Comparison of ENCODE assay signal across 9 cellular contexts in genomic region chr11:13339196-13340153, GRCh38.
A peak's percentile ranks its signal among the peaks of the same experiment; 100 is the strongest.
DNase-seq lines count a peak whose midpoint lies in the region; ATAC-seq and TF ChIP-seq lines count a peak whose summit lies in the region.
"Had no signal": no experiment of that assay in that cellular context is flagged by ENCODE, and none has a peak within 500 bp of the region (broad histone marks: within the 10 kb centered on the region; RNA-seq: fewer than 3 reads in every experiment).

No MANE protein-coding gene starts in this region.

- H3K4me1 ChIP-seq in CD4-positive, CD25-positive, alpha-beta regulatory T cell (ENCODE audit: control insufficient read depth, insufficient read depth, low read length, poor library complexity, severe bottlenecking), result peaks cover 35% of the 10 kb centered on the region

- TF ChIP-seq POLR2A in lower leg skin (IDR thresholded peaks at IDR 0.05), result no peak

- no peaks in the 10 kb centered on the region for H3K27me3 Mint-ChIP-seq in CD4-positive, CD25-positive, alpha-beta regulatory T cell
- no peaks in the 10 kb centered on the region for H3K27me3 Mint-ChIP-seq in activated naive CD8-positive, alpha-beta T cell treated with anti-CD3 and anti-CD28 coated beads, Interleukin-2, amount 10 ng/mL, durations not matched to agents 7 days and 5 days

- no peak overlapping the region for H3K4me3 ChIP-seq in CD4-positive, CD25-positive, alpha-beta regulatory T cell (ENCODE audit: low read depth, low read length)
- H3K4me3 ChIP-seq in kidney epithelial cell (ENCODE audit: low read depth, low read length), result no peak overlapping the region
- no peak overlapping the region for H3K4me3 ChIP-seq in lower leg skin (ENCODE audit: low read depth, poor library complexity, severe bottlenecking)

- peak overlapping the region in 3 of 4 donors; percentile 26 to 65 (median 39) for H3K4me3 Mint-ChIP-seq in CD4-positive, CD25-positive, alpha-beta regulatory T cell
- H3K4me3 Mint-ChIP-seq in activated naive CD8-positive, alpha-beta T cell treated with anti-CD3 and anti-CD28 coated beads, Interleukin-2, amount 10 ng/mL, durations not matched to agents 7 days and 5 days, result peak overlapping the region; percentile 78

- TF ChIP-seq CTCF in kidney epithelial cell (IDR thresholded peaks at IDR 0.05; ENCODE audit: insufficient read depth, low read length, poor library complexity, severe bottlenecking), result no peak
- no peak for TF ChIP-seq CTCF in lower leg skin (IDR thresholded peaks at IDR 0.05)

- H3K9me3 Mint-ChIP-seq in CD4-positive, CD25-positive, alpha-beta regulatory T cell, result no peaks in the 10 kb centered on the region
- H3K9me3 Mint-ChIP-seq in activated naive CD8-positive, alpha-beta T cell treated with anti-CD3 and anti-CD28 coated beads, Interleukin-2, amount 10 ng/mL, durations not matched to agents 7 days and 5 days, result no peaks in the 10 kb centered on the region

- DNase-seq in CD4-positive, CD25-positive, alpha-beta regulatory T cell, result peak in 2 of 3 donors; percentile 42 to 77
- DNase-seq in HS-27A (ENCODE audit: low read depth) (peak; percentile 61), kidney epithelial cell (ENCODE audit: low read depth) (peak; percentile 74), head of caudate nucleus (no peak), lower leg skin (ENCODE audit: low spot score in 2 of 2) (no peak), left colon (no peak)
- no peak for DNase-seq in activated naive CD8-positive, alpha-beta T cell treated with anti-CD3 and anti-CD28 coated beads, Interleukin-2, amount 10 ng/mL, durations not matched to agents 7 days and 5 days
- no peak for DNase-seq in NK-92 treated with Interleukin-12 subunit alpha and Interleukin-12 subunit beta, amount 100 ng/mL, for 24 hours (lab: John Stamatoyannopoulos, UW)

- H3K27ac Mint-ChIP-seq in CD4-positive, CD25-positive, alpha-beta regulatory T cell, result peak overlapping the region; percentile 84 to 92 (median 89)
- peak overlapping the region; percentile 78 for H3K27ac Mint-ChIP-seq in activated naive CD8-positive, alpha-beta T cell treated with anti-CD3 and anti-CD28 coated beads, Interleukin-2, amount 10 ng/mL, durations not matched to agents 7 days and 5 days

- intact Hi-C loops in head of caudate nucleus (cut with DNase I) (loop anchor here (10.0 kb wide), 1 partner anchor 125 kb away; no protein-coding TSS in a partner anchor), lower leg skin (cut with DNase I; ENCODE audit: low total_unique reads) (loop anchor here (5.0 kb wide), 1 partner anchor 127 kb away; no protein-coding TSS in a partner anchor), left colon (cut with DNase I, micrococcal nuclease) (loop anchor here in 1 of 2 donors (10.0 kb wide), 2 partner anchors 75 to 375 kb away; no protein-coding TSS in a partner anchor)

- peaks cover 12% of the 10 kb centered on the region for H3K36me3 Mint-ChIP-seq in CD4-positive, CD25-positive, alpha-beta regulatory T cell
- H3K36me3 Mint-ChIP-seq in activated naive CD8-positive, alpha-beta T cell treated with anti-CD3 and anti-CD28 coated beads, Interleukin-2, amount 10 ng/mL, durations not matched to agents 7 days and 5 days, result no peaks in the 10 kb centered on the region

- H3K9me3 ChIP-seq in CD4-positive, CD25-positive, alpha-beta regulatory T cell (ENCODE audit: control insufficient read depth in 2 of 2, low read length in 2 of 2), result no peaks in the 10 kb centered on the region

- peaks cover 30 to 82% (median 48%) of the 10 kb centered on the region in 4 donors for H3K4me1 Mint-ChIP-seq in CD4-positive, CD25-positive, alpha-beta regulatory T cell
- peaks cover 51% of the 10 kb centered on the region for H3K4me1 Mint-ChIP-seq in activated naive CD8-positive, alpha-beta T cell treated with anti-CD3 and anti-CD28 coated beads, Interleukin-2, amount 10 ng/mL, durations not matched to agents 7 days and 5 days

- H3K27ac ChIP-seq in CD4-positive, CD25-positive, alpha-beta regulatory T cell (ENCODE audit: insufficient read depth, low read length, poor library complexity, severe bottlenecking), result no peak overlapping the region
- H3K27ac ChIP-seq: HL-60 had no signal

- H3K36me3 ChIP-seq in CD4-positive, CD25-positive, alpha-beta regulatory T cell (ENCODE audit: control insufficient read depth, insufficient read depth, low read length), result peaks cover 24% of the 10 kb centered on the region
- no peaks in the 10 kb centered on the region for H3K36me3 ChIP-seq in kidney epithelial cell (ENCODE audit: control insufficient read depth, insufficient read depth, low read length)

- POLR2A ChIA-PET in activated naive CD8-positive, alpha-beta T cell treated with anti-CD3 and anti-CD28 coated beads, Interleukin-2, amount 10 ng/mL, durations not matched to agents 7 days and 5 days (lab: Charles Lee), result interaction anchor here (0.7 to 2.7 kb wide), 7 partner anchors 21 to 328 kb away, joined by 3 to 11 read pairs (median 6); partner anchors contain the start of gene BTBD10

- peak; percentile 52 to 64 for ATAC-seq in CD4-positive, CD25-positive, alpha-beta regulatory T cell (ENCODE audit: low read depth in 2 of 2)
- peak; percentile 66 for ATAC-seq in activated naive CD8-positive, alpha-beta T cell treated with anti-CD3 and anti-CD28 coated beads, Interleukin-2, amount 10 ng/mL, durations not matched to agents 7 days and 5 days (ENCODE audit: low read depth)
- ATAC-seq in left colon, result no peak

- WGBS in lower leg skin, 2 donors, result 62 to 66% methylated on average over 11 of the region's 11 CpGs

- H3K27me3 ChIP-seq in CD4-positive, CD25-positive, alpha-beta regulatory T cell (ENCODE audit: control insufficient read depth, insufficient read depth, low read length), result no peaks in the 10 kb centered on the region
- no peaks in the 10 kb centered on the region for H3K27me3 ChIP-seq in kidney epithelial cell (ENCODE audit: control insufficient read depth, insufficient read depth, low read length)

Comparison
In these comparisons a context has a peak if more than half of its experiments do, and no peak if none do; other contexts are left out.
1. DNase-seq: peak in CD4-positive, CD25-positive, alpha-beta regulatory T cell (2 of 3), HS-27A (single experiment) and kidney epithelial cell (single experiment); none in activated naive CD8-positive, alpha-beta T cell treated with anti-CD3 and anti-CD28 coated beads, Interleukin-2, amount 10 ng/mL, durations not matched to agents 7 days and 5 days (single experiment), head of caudate nucleus (0 of 42), NK-92 treated with Interleukin-12 subunit alpha and Interleukin-12 subunit beta, amount 100 ng/mL, for 24 hours (single experiment), lower leg skin (0 of 2) and left colon (0 of 2).